ENCODE assay signal across 9 cellular contexts in genomic region chr6:32637219-32637880, GRCh38. TPM values are rescaled to one million over a fixed set of nuclear protein-coding genes. Genes with fewer than 3 reads are reported as not detected.
A peak's percentile ranks its signal among the peaks of the same experiment; 100 is the strongest.
DNase-seq lines count a peak whose midpoint lies in the region; ATAC-seq and TF ChIP-seq lines count a peak whose summit lies in the region.
"Had no signal": no experiment of that assay in that cellular context is flagged by ENCODE, and none has a peak within 500 bp of the region (broad histone marks: within the 10 kb centered on the region; RNA-seq: fewer than 3 reads in every experiment).

HLA-DQA1 (plus strand) TSS chr6:32637406; CDS start chr6:32637459, 53 bp downstream.

- ATAC-seq in GM18867 (IDR thresholded peaks at IDR 0.05; ENCODE audit: unreplicated experiment) (peak; percentile 71), HG02642 (IDR thresholded peaks at IDR 0.05; ENCODE audit: poor library complexity, unreplicated experiment) (peak; percentile 65), T-helper 17 cell (peak; percentile 74)

- H3K27me3 Mint-ChIP-seq in T-helper 17 cell, result no peaks in the 10 kb centered on the region

- no peaks in the 10 kb centered on the region for H3K9me3 ChIP-seq in T-helper 17 cell (ENCODE audit: control insufficient read depth, low read length, poor library complexity, severe bottlenecking)

- peak within 1 kb of the TSS; percentile 36 for H3K4me3 Mint-ChIP-seq in T-helper 17 cell

- peak within 1 kb of the TSS; percentile 32 for H3K27ac Mint-ChIP-seq in T-helper 17 cell

- DNase-seq in T-helper 17 cell, result no peak
- peak; percentile 80 for DNase-seq in pons (ENCODE audit: low spot score)
- no peak for DNase-seq in HuH-7 (ENCODE audit: low spot score)
- DNase-seq in islet precursor cell, result no peak
- DNase-seq in SW480 (ENCODE audit: low spot score), result no peak
- no peak for DNase-seq in erythroblast (lab: John Stamatoyannopoulos, UW)

- H3K36me3 Mint-ChIP-seq in T-helper 17 cell (ENCODE audit: low read depth), result no peaks in the 10 kb centered on the region

- TF ChIP-seq POLR2A in erythroblast (IDR thresholded peaks at IDR 0.05; ENCODE audit: low read length), result no peak

- peaks cover 9% of the 10 kb centered on the region for H3K4me1 Mint-ChIP-seq in T-helper 17 cell

RNA-seq across cellular contexts. Expression of gene HLA-DQA1, which starts in this region (rescaled TPM):
- 10 to 100 TPM; 18.2 to 21.5 TPM for total RNA-seq in T-helper 17 cell
- total RNA-seq: bronchial epithelial cell had no signal
